Comparison of ENCODE assay signal across 1 cellular context in genomic region chr1:244349581-244350001, GRCh38.
TF ChIP-seq lines count a peak whose summit lies in the region.

No MANE protein-coding gene starts in this region.

TF ChIP-seq in IMR-90, 13 proteins besides CTCF, POLR2A, EP300 and RAD21 (continued from another document):
- TF ChIP-seq CHD1 (IDR thresholded peaks at IDR 0.05; ENCODE audit: low read depth, low read length) (no peak), USF2 (IDR thresholded peaks at IDR 0.05; ENCODE audit: low read depth, low read length) (no peak), CEBPB (IDR thresholded peaks at IDR 0.05; ENCODE audit: low read depth, low read length) (no peak), MXI1 (IDR thresholded peaks at IDR 0.05; ENCODE audit: borderline replicate concordance, low read depth, low read length) (no peak)
